ENCODE assay signal across 17 cellular contexts in the genomic region with DNA sequence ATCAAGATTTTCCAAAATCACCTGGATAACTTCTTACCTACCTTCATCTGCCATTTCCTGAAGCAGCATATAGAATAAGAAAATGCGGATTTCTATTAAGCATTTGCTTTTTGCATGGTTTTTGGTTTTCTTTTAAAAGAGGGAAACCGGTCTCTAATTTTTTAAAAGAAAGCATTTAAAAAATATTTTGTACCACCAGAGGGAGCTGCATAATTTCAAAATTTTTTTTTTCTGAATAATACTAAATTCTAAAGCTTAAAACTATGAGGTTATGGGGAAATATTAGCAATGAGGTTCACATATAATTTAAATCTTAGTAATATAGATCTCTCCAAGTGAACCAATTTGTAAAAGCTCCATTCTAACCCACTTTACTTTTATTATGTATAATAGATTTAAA.
DNase-seq lines count a peak whose midpoint lies in the region; ATAC-seq, FAIRE-seq and TF ChIP-seq lines count a peak whose summit lies in the region.
"Had no signal": no experiment of that assay in that cellular context is flagged by ENCODE, and none has a peak within 500 bp of the region (broad histone marks: within the 10 kb centered on the region; RNA-seq: fewer than 3 reads in every experiment).

No MANE protein-coding gene starts in this region.

- H3K36me3 Mint-ChIP-seq in glutamatergic neuron (ENCODE audit: unreplicated experiment), result no peaks in the 10 kb centered on the region
- no peaks in the 10 kb centered on the region for H3K36me3 Mint-ChIP-seq in type B pancreatic cell
- H3K36me3 Mint-ChIP-seq in immature natural killer cell, result no peaks in the 10 kb centered on the region
- H3K36me3 Mint-ChIP-seq: T-cell had no signal

- ATAC-seq in right lobe of liver, result no peak
- ATAC-seq in HepG2, result no peak
- no peak for ATAC-seq in RWPE2 (ENCODE audit: low read depth)
- no peak for ATAC-seq in HG03025 (IDR thresholded peaks at IDR 0.05; ENCODE audit: low FRiP score, unreplicated experiment)
- ATAC-seq: T-cell had no signal

- H3K9me3 Mint-ChIP-seq in glutamatergic neuron (ENCODE audit: unreplicated experiment), result no peaks in the 10 kb centered on the region
- H3K9me3 Mint-ChIP-seq in type B pancreatic cell, result no peaks in the 10 kb centered on the region
- peaks cover 0 to 2% (median 0%) of the 10 kb centered on the region in 6 donors for H3K9me3 Mint-ChIP-seq in immature natural killer cell

- H3K27ac Mint-ChIP-seq in glutamatergic neuron (ENCODE audit: unreplicated experiment) (no peak overlapping the region), type B pancreatic cell (no peak overlapping the region), immature natural killer cell (no peak overlapping the region)
- H3K27ac Mint-ChIP-seq: B cell, T-cell had no signal

- BruUV-seq in HepG2 (replicated peaks; lab: Mats Ljungman, UMichigan), result no TSS peak

- no peak overlapping the region for H3K4me2 ChIP-seq in HepG2 (ENCODE audit: low read depth, low read length)

- H3K4me1 Mint-ChIP-seq in glutamatergic neuron (ENCODE audit: low read depth, unreplicated experiment), result no peaks in the 10 kb centered on the region
- no peaks in the 10 kb centered on the region for H3K4me1 Mint-ChIP-seq in type B pancreatic cell (ENCODE audit: unreplicated experiment)
- no peaks in the 10 kb centered on the region for H3K4me1 Mint-ChIP-seq in immature natural killer cell
- H3K4me1 Mint-ChIP-seq: B cell, T-cell had no signal

- no peak overlapping the region for H2AFZ ChIP-seq in HepG2 (ENCODE audit: low read length)

- no peaks in the 10 kb centered on the region for H4K20me1 ChIP-seq in HepG2 (ENCODE audit: insufficient read depth, low read length)

- H3K4me3 Mint-ChIP-seq in glutamatergic neuron (ENCODE audit: unreplicated experiment) (no peak overlapping the region), type B pancreatic cell (no peak overlapping the region), immature natural killer cell (no peak overlapping the region)
- H3K4me3 Mint-ChIP-seq: B cell, T-cell had no signal

- H3K27ac ChIP-seq in right lobe of liver (no peak overlapping the region), HepG2 (ENCODE audit: extremely low read length, insufficient read depth, low read length) (no peak overlapping the region), RWPE2 (ENCODE audit: poor library complexity, severe bottlenecking) (no peak overlapping the region)
- H3K27ac ChIP-seq: prostate gland, thoracic aorta had no signal

- TF ChIP-seq RAD21 in HepG2 (CRISPR knock-in tag; IDR thresholded peaks at IDR 0.05), result no peak

- H3K27me3 Mint-ChIP-seq in glutamatergic neuron (ENCODE audit: unreplicated experiment) (no peaks in the 10 kb centered on the region), type B pancreatic cell (no peaks in the 10 kb centered on the region), immature natural killer cell (ENCODE audit: low read depth in 3 of 3) (peaks cover 0 to 6% (median 4%) of the 10 kb centered on the region in 3 donors)
- H3K27me3 Mint-ChIP-seq: B cell had no signal

- POLR2A ChIA-PET in HepG2 (lab: Yijun Ruan, JAX), result no interaction called here

- no peaks in the 10 kb centered on the region for H3K9me3 ChIP-seq in right lobe of liver
- H3K9me3 ChIP-seq in HepG2 (ENCODE audit: low read length), result no peaks in the 10 kb centered on the region
- no peaks in the 10 kb centered on the region for H3K9me3 ChIP-seq in RWPE2 (ENCODE audit: severe bottlenecking)
- H3K9me3 ChIP-seq: prostate gland, thoracic aorta had no signal

- no peak overlapping the region for H3K9ac ChIP-seq in HepG2 (ENCODE audit: insufficient read depth, low read depth, low read length)

- CTCF ChIA-PET in HepG2 (lab: Yijun Ruan, JAX; ENCODE audit: low intra/inter-chr PET ratio, low total read pairs), result no interaction called here

- TF ChIP-seq EP300 in HepG2 (IDR thresholded peaks at IDR 0.05; ENCODE audit: low read depth in 2 of 2, low read length in 2 of 2) (no peak), HepG2 (CRISPR knock-in tag; IDR thresholded peaks at IDR 0.05; ENCODE audit: borderline replicate concordance) (no peak)

- in situ Hi-C loops in HepG2 (cut with HindIII; ENCODE audit: extremely low pct_ligation_motif_present, low pct_unique_long_range_greater_than_20kb), result no loop called here

- DNase-seq in right lobe of liver, result no peak
- DNase-seq in HepG2 (ENCODE audit: low spot score), result no peak
- DNase-seq in RWPE2 (ENCODE audit: low spot score), result no peak
- DNase-seq in glutamatergic neuron, result no peak
- no peak for DNase-seq in type B pancreatic cell (ENCODE audit: extremely low spot score, unreplicated experiment)
- no peak for DNase-seq in stimulated activated naive CD4-positive, alpha-beta T cell treated with Interleukin-2 at 50 U/mL for 16 hours (lab: John Stamatoyannopoulos, UW)
- DNase-seq in immature natural killer cell, result no peak
- DNase-seq: activated CD4-positive, alpha-beta T cell treated with anti-CD3 and anti-CD28 coated beads for 1 hour; DMS 273 treated with DMSO at 0.1 percent for 48 hours; NCI-H1105 treated with DMSO at 0.1 percent for 48 hours; NCI-H345; T-cell had no signal

- no peaks in the 10 kb centered on the region for H3K4me1 ChIP-seq in right lobe of liver
- H3K4me1 ChIP-seq in HepG2 (ENCODE audit: insufficient read depth, low read length), result no peaks in the 10 kb centered on the region
- no peaks in the 10 kb centered on the region for H3K4me1 ChIP-seq in RWPE2 (ENCODE audit: insufficient read depth, poor library complexity, severe bottlenecking)
- H3K4me1 ChIP-seq: prostate gland had no signal

- TF ChIP-seq CTCF in right lobe of liver (IDR thresholded peaks at IDR 0.05), result peak in 3 of 4 donors; percentile 28 to 42 (median 37)
- no peak for TF ChIP-seq CTCF in HepG2 (CRISPR knock-in tag; IDR thresholded peaks at IDR 0.05)
- peak; percentile 31 for TF ChIP-seq CTCF in RWPE2 (IDR thresholded peaks at IDR 0.05; ENCODE audit: poor library complexity, severe bottlenecking)
- peak; percentile 64 for TF ChIP-seq CTCF in glutamatergic neuron (IDR thresholded peaks at IDR 0.05; ENCODE audit: partially characterized antibody, unreplicated experiment)
- peak; percentile 66 for TF ChIP-seq CTCF in type B pancreatic cell (conservative IDR thresholded peaks at IDR 0.05)

- no peak overlapping the region for H3K4me3 ChIP-seq in right lobe of liver
- no peak overlapping the region for H3K4me3 ChIP-seq in HepG2 (replicated peaks in 1 of 3; ENCODE audit: insufficient read depth in 1 of 3, low read depth in 2 of 3, low read length in 3 of 3)
- no peak overlapping the region for H3K4me3 ChIP-seq in RWPE2 (ENCODE audit: severe bottlenecking)
- H3K4me3 ChIP-seq: prostate gland, thoracic aorta had no signal

- FAIRE-seq in HepG2 (lab: Jason Lieb, UNC), result no peak
- FAIRE-seq: HTR-8/SVneo had no signal

- intact Hi-C loops in right lobe of liver (cut with DNase I) (no loop called here), HepG2 (cut with micrococcal nuclease; ENCODE audit: unreplicated experiment) (no loop called here)

- H3K36me3 ChIP-seq in right lobe of liver (no peaks in the 10 kb centered on the region), HepG2 (replicated peaks in 1 of 2; ENCODE audit: control insufficient read depth in 1 of 2, insufficient read depth in 2 of 2, low read length in 2 of 2) (no peaks in the 10 kb centered on the region), RWPE2 (ENCODE audit: low read depth) (no peaks in the 10 kb centered on the region)
- H3K36me3 ChIP-seq: prostate gland, thoracic aorta had no signal

- no peak for TF ChIP-seq POLR2A in right lobe of liver (IDR thresholded peaks at IDR 0.05)
- TF ChIP-seq POLR2A in HepG2 (IDR thresholded peaks at IDR 0.05; ENCODE audit: insufficient read depth in 1 of 2, low read depth in 2 of 2, low read length in 2 of 2), result no peak

- 43% methylated on average over 2 of the region's 2 CpGs for WGBS in right lobe of liver (ENCODE audit: insufficient coverage, low coverage, low lambda C conversion rate, missing lambda C conversion rate)
- 3% methylated on average over 2 of the region's 2 CpGs for WGBS in HepG2 (ENCODE audit: low lambda C conversion rate)

- H3K27me3 ChIP-seq in right lobe of liver (peaks cover 0 to 2% of the 10 kb centered on the region in 2 donors), HepG2 (ENCODE audit: control insufficient read depth in 1 of 2, insufficient read depth in 2 of 2, low read length in 2 of 2) (no peaks in the 10 kb centered on the region), RWPE2 (ENCODE audit: insufficient read depth, poor library complexity, severe bottlenecking) (no peaks in the 10 kb centered on the region)

- H3K79me2 ChIP-seq in HepG2 (ENCODE audit: insufficient read depth, low read length), result no peaks in the 10 kb centered on the region

TF ChIP-seq in HepG2, 621 proteins besides CTCF, POLR2A, EP300 and RAD21 (continues in another document):
- TF ChIP-seq MYNN (CRISPR knock-in tag; IDR thresholded peaks at IDR 0.05; ENCODE audit: low read depth), result no peak
- TF ChIP-seq, protein P1, sequence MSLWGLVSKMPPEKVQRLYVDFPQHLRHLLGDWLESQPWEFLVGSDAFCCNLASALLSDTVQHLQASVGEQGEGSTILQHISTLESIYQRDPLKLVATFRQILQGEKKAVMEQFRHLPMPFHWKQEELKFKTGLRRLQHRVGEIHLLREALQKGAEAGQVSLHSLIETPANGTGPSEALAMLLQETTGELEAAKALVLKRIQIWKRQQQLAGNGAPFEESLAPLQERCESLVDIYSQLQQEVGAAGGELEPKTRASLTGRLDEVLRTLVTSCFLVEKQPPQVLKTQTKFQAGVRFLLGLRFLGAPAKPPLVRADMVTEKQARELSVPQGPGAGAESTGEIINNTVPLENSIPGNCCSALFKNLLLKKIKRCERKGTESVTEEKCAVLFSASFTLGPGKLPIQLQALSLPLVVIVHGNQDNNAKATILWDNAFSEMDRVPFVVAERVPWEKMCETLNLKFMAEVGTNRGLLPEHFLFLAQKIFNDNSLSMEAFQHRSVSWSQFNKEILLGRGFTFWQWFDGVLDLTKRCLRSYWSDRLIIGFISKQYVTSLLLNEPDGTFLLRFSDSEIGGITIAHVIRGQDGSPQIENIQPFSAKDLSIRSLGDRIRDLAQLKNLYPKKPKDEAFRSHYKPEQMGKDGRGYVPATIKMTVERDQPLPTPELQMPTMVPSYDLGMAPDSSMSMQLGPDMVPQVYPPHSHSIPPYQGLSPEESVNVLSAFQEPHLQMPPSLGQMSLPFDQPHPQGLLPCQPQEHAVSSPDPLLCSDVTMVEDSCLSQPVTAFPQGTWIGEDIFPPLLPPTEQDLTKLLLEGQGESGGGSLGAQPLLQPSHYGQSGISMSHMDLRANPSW (CRISPR knock-in tag; IDR thresholded peaks at IDR 0.05; ENCODE audit: borderline replicate concordance), result no peak
- no peak for TF ChIP-seq KDM2A (CRISPR knock-in tag; IDR thresholded peaks at IDR 0.05; ENCODE audit: borderline replicate concordance, low read depth)
- no peak for TF ChIP-seq ZNF563 (CRISPR knock-in tag; IDR thresholded peaks at IDR 0.05)
- TF ChIP-seq SIX1 (CRISPR knock-in tag; IDR thresholded peaks at IDR 0.05; ENCODE audit: borderline replicate concordance), result no peak
- no peak for TF ChIP-seq JARID2 (CRISPR knock-in tag; IDR thresholded peaks at IDR 0.05; ENCODE audit: insufficient replicate concordance)
- TF ChIP-seq NFYC (CRISPR knock-in tag; IDR thresholded peaks at IDR 0.05), result no peak
- TF ChIP-seq KDM6A (CRISPR knock-in tag; IDR thresholded peaks at IDR 0.05; ENCODE audit: low read depth), result no peak
